1 cellular context compared by ENCODE assay signal in genomic region chr13:111153279-111153976, GRCh38.
A peak's percentile ranks its signal among the peaks of the same experiment; 100 is the strongest.
TF ChIP-seq lines count a peak whose summit lies in the region.

No MANE protein-coding gene starts in this region.

TF ChIP-seq in HepG2, 621 proteins besides CTCF, POLR2A, EP300 and RAD21 (continued from another document and continues in another):
- peak; percentile 74; the same call in 1 of the 2 replicates for TF ChIP-seq ZNF350 (CRISPR knock-in tag; IDR thresholded peaks at IDR 0.05; ENCODE audit: borderline replicate concordance, low read depth)
- no peak for TF ChIP-seq ZKSCAN1 (IDR thresholded peaks at IDR 0.05; ENCODE audit: low read length)
- TF ChIP-seq MAFK (conservative IDR thresholded peaks at IDR 0.05 in 1 of 2, IDR thresholded peaks at IDR 0.05 in 1 of 2; ENCODE audit: low read length in 2 of 2): no peak
- TF ChIP-seq PRDM4 (CRISPR knock-in tag; IDR thresholded peaks at IDR 0.05; ENCODE audit: borderline replicate concordance): no peak
- TF ChIP-seq ZNF547 (CRISPR knock-in tag; IDR thresholded peaks at IDR 0.05): peak; percentile 78; the same call in 1 of the 2 replicates
- peak; percentile 70 for TF ChIP-seq ZNF407 (CRISPR knock-in tag; IDR thresholded peaks at IDR 0.05; ENCODE audit: not compliant biosample characterization)
- peak; percentile 79 for TF ChIP-seq TAF1 (CRISPR knock-in tag; IDR thresholded peaks at IDR 0.05)
- 0 out of 2 replicates have a peak, but pooled peaks have one; percentile 49 for TF ChIP-seq ZNF766 (CRISPR knock-in tag; IDR thresholded peaks at IDR 0.05; ENCODE audit: borderline replicate concordance)
- peak; percentile 96 for TF ChIP-seq HOXA3 (CRISPR knock-in tag; IDR thresholded peaks at IDR 0.05)
- TF ChIP-seq ZNF205 (CRISPR knock-in tag; IDR thresholded peaks at IDR 0.05): 0 out of 2 replicates have a peak, but pooled peaks have one; percentile 16
- no peak for TF ChIP-seq GLMP (CRISPR knock-in tag; IDR thresholded peaks at IDR 0.05; ENCODE audit: borderline replicate concordance)
- peak; percentile 58; the same call in 1 of the 2 replicates for TF ChIP-seq ZNF431 (CRISPR knock-in tag; IDR thresholded peaks at IDR 0.05; ENCODE audit: borderline replicate concordance, low read depth)
- TF ChIP-seq PAWR (CRISPR knock-in tag; IDR thresholded peaks at IDR 0.05; ENCODE audit: borderline replicate concordance): no peak
- peak; percentile 86 for TF ChIP-seq ZBTB7A (CRISPR knock-in tag; IDR thresholded peaks at IDR 0.05)
- TF ChIP-seq SPEN (CRISPR knock-in tag; IDR thresholded peaks at IDR 0.05; ENCODE audit: low read depth): peak; percentile 91
- no peak for TF ChIP-seq ZNF326 (CRISPR knock-in tag; IDR thresholded peaks at IDR 0.05; ENCODE audit: borderline replicate concordance)
- no peak for TF ChIP-seq TEF (CRISPR knock-in tag; IDR thresholded peaks at IDR 0.05)
- no peak for TF ChIP-seq CEBPZ (IDR thresholded peaks at IDR 0.05; ENCODE audit: low read length)
- TF ChIP-seq ZBTB44 (CRISPR knock-in tag; IDR thresholded peaks at IDR 0.05): no peak
- TF ChIP-seq NR2F6 (IDR thresholded peaks at IDR 0.05): no peak
- 0 out of 2 replicates have a peak, but pooled peaks have one; percentile 31 for TF ChIP-seq NR2F6 (CRISPR knock-in tag; IDR thresholded peaks at IDR 0.05)
- peak; percentile 83 for TF ChIP-seq ZXDC (CRISPR knock-in tag; IDR thresholded peaks at IDR 0.05)
- peak; percentile 98 for TF ChIP-seq MYPOP (CRISPR knock-in tag; IDR thresholded peaks at IDR 0.05)
- TF ChIP-seq RBM39 (IDR thresholded peaks at IDR 0.05; ENCODE audit: low read depth, low read length, poor library complexity, severe bottlenecking): peak; percentile 64
- no peak for TF ChIP-seq SNRNP70 (IDR thresholded peaks at IDR 0.05; ENCODE audit: low read depth, low read length)
- peak; percentile 12; the same call in 1 of the 2 replicates for TF ChIP-seq THRA (CRISPR knock-in tag; IDR thresholded peaks at IDR 0.05; ENCODE audit: borderline replicate concordance)
- TF ChIP-seq ELK4 (CRISPR knock-in tag; IDR thresholded peaks at IDR 0.05; ENCODE audit: borderline replicate concordance): no peak; the same call in 1 of the 2 replicates
- TF ChIP-seq ZNF33B (CRISPR knock-in tag; IDR thresholded peaks at IDR 0.05): peak; percentile 82
